In the genomic region with DNA sequence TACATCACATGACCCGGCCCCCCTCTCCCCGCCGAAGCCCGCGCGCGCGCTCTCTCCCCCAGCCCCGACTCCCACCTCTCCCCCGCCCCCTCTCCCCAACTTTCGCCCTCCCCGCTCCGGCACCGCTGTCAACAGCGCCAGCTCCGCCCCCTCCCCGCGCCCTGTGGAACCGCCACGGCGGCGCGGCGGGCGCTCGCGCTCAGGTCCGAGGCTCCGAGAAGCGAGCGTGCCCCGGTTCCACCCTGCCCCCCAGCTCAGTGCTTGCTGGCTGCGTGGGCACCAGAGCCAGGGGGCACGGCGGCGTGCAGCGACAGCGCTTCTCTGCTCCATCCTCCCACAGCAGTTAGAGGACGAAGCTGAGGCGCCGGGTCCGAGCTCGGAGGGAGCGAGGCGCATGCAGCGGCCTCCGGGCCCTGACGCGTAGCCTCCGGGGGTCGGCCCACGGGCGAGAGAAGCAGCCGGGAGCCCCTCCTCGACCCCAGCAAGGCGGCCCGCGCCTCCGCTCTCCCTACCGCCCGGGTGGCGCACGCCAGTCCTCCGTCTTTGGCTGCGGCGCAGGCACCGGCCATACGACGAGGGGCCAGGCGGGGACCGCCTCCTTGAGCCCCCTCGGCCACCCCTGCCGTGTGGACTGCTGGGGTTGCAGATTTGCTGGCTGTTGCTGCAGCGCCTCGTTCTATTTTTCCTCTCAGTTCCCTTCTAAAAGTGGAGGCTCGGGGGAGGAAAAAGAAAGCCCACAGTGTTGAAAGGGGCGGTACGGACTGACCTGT, we compare ENCODE assay signal across 8 cellular contexts.
DNase-seq lines count a peak whose midpoint lies in the region; ATAC-seq and TF ChIP-seq lines count a peak whose summit lies in the region.

No MANE protein-coding gene starts in this region.

- peak; percentile 14 for DNase-seq in H4 (ENCODE audit: low spot score)
- DNase-seq in LoVo (ENCODE audit: low spot score): peak; percentile 90
- peak; percentile 96 to 98 for DNase-seq in activated CD4-positive, alpha-beta T cell treated with anti-CD3 and anti-CD28 coated beads for 4 hours
- DNase-seq in right lobe of liver: peak; percentile 98
- DNase-seq in stimulated activated CD4-positive, alpha-beta T cell treated with anti-CD3 and anti-CD28 coated beads, TNF-alpha, amount 100 ng/mL, for 4 hours (ENCODE audit: low read depth in 3 of 3): peak; percentile 79 to 96 (median 93)
- DNase-seq in NCI-H748 treated with DMSO at 0.1 percent for 48 hours (lab: John Stamatoyannopoulos, UW): no peak

- H3K9ac ChIP-seq in ES-I3 (ENCODE audit: low read depth, low read length): peak overlapping the region; percentile 77

- TF ChIP-seq CTCF in right lobe of liver (IDR thresholded peaks at IDR 0.05): no peak

- peaks cover 0 to 14% of the 10 kb centered on the region in 2 donors for H3K27me3 ChIP-seq in right lobe of liver

- peaks cover 26% of the 10 kb centered on the region for H3K4me1 ChIP-seq in ES-I3 (ENCODE audit: insufficient read depth, low read length)
- H3K4me1 ChIP-seq in right lobe of liver: peaks cover 0 to 31% (median 4%) of the 10 kb centered on the region in 4 donors

- no peaks in the 10 kb centered on the region for H3K36me3 ChIP-seq in ES-I3 (ENCODE audit: insufficient read depth, low read length)
- no peaks in the 10 kb centered on the region for H3K36me3 ChIP-seq in right lobe of liver

- intact Hi-C loops in right lobe of liver (cut with DNase I): no loop called here

- H3K9me3 ChIP-seq in ES-I3 (ENCODE audit: control insufficient read depth, insufficient read depth, low read length) (no peaks in the 10 kb centered on the region), right lobe of liver (no peaks in the 10 kb centered on the region)

- H3K27ac ChIP-seq in cingulate gyrus (ENCODE audit: low read depth, low read length) (peak overlapping the region; percentile 99), right lobe of liver (peak overlapping the region; percentile 98 to 100 (median 99))

- peak overlapping the region; percentile 79 to 98 (median 89) for H3K4me3 ChIP-seq in right lobe of liver

- 0% methylated on average over 15 of the region's 78 CpGs for WGBS in right lobe of liver (ENCODE audit: insufficient coverage, low coverage, low lambda C conversion rate, missing lambda C conversion rate)

- TF ChIP-seq POLR2A in right lobe of liver (IDR thresholded peaks at IDR 0.05): no peak

- peak; percentile 1 to 18 (median 4) for ATAC-seq in right lobe of liver
